In genomic region chr2:229408982-229409381, GRCh38 we compare ENCODE assay signal across 12 cellular contexts.
DNase-seq lines count a peak whose midpoint lies in the region; ATAC-seq and TF ChIP-seq lines count a peak whose summit lies in the region.
"Had no signal": no experiment of that assay in that cellular context is flagged by ENCODE, and none has a peak within 500 bp of the region (broad histone marks: within the 10 kb centered on the region; RNA-seq: fewer than 3 reads in every experiment).

No MANE protein-coding gene starts in this region.

- TF ChIP-seq POLR2A in adrenal gland (IDR thresholded peaks at IDR 0.05), result no peak

- no peak overlapping the region for H2AFZ ChIP-seq in neuronal stem cell (ENCODE audit: low read length)

- 47 to 76% (median 72%) methylated on average over 2 of the region's 2 CpGs for WGBS in adrenal gland, 4 donors
- no CpG with 5 or more reads among the region's 2 CpGs for WGBS in neuronal stem cell (ENCODE audit: extremely low coverage in 2 of 2, insufficient read length in 2 of 2, insufficient replicate concordance in 1 of 2), 2 donors

- H3K9me3 ChIP-seq in HUES48 (ENCODE audit: control insufficient read depth, insufficient read depth, low read length) (no peaks in the 10 kb centered on the region), adrenal gland (replicated peaks in 1 of 3) (no peaks in the 10 kb centered on the region), lower lobe of right lung (no peaks in the 10 kb centered on the region), tibial artery (no peaks in the 10 kb centered on the region), neuronal stem cell (replicated peaks in 1 of 2; ENCODE audit: control insufficient read depth in 2 of 2, insufficient read depth in 1 of 2, low read depth in 1 of 2, low read length in 2 of 2) (no peaks in the 10 kb centered on the region), mucosa of descending colon (no peaks in the 10 kb centered on the region)

- H2BK12ac ChIP-seq in neuronal stem cell (ENCODE audit: low read length), result no peak overlapping the region

- H3K4me1 ChIP-seq in HUES48 (ENCODE audit: control insufficient read depth, insufficient read depth, low read length) (peaks cover 25% of the 10 kb centered on the region), adrenal gland (replicated peaks in 1 of 2) (peaks cover 14 to 24% of the 10 kb centered on the region in 2 donors), lower lobe of right lung (peaks cover 40% of the 10 kb centered on the region), tibial artery (peaks cover 0 to 45% (median 19%) of the 10 kb centered on the region in 4 donors), neuronal stem cell (ENCODE audit: control insufficient read depth in 2 of 2, insufficient read depth in 1 of 2, low read depth in 1 of 2, low read length in 2 of 2) (peaks cover 0 to 9% of the 10 kb centered on the region in 2 donors), mucosa of descending colon (ENCODE audit: low read depth) (no peaks in the 10 kb centered on the region)

- H4K91ac ChIP-seq in neuronal stem cell (ENCODE audit: low read depth, low read length, poor library complexity), result no peak overlapping the region

- H4K8ac ChIP-seq in neuronal stem cell (ENCODE audit: low read depth, low read length), result no peak overlapping the region

- H2BK120ac ChIP-seq in neuronal stem cell (ENCODE audit: low read depth, low read length), result no peak overlapping the region

- no peak for ATAC-seq in lower lobe of right lung
- ATAC-seq in mucosa of descending colon, result no peak
- ATAC-seq: stimulated activated naive CD8-positive, alpha-beta T cell treated with anti-CD3 and anti-CD28 coated beads, Interleukin-15, Interleukin-2, amounts not matched to agents 100 U/mL and 50 U/mL, for 24 hours had no signal

- no peak overlapping the region for H3K14ac ChIP-seq in neuronal stem cell (ENCODE audit: low read length)

- TF ChIP-seq CTCF in adrenal gland (IDR thresholded peaks at IDR 0.05) (no peak), lower lobe of right lung (IDR thresholded peaks at IDR 0.05) (no peak), tibial artery (IDR thresholded peaks at IDR 0.05) (no peak), mucosa of descending colon (IDR thresholded peaks at IDR 0.05) (no peak)

- no peak overlapping the region for H3K23ac ChIP-seq in neuronal stem cell (ENCODE audit: low read depth, low read length, poor library complexity)

- H2BK5ac ChIP-seq in neuronal stem cell (ENCODE audit: low read length), result no peak overlapping the region

- H3K4me2 ChIP-seq in neuronal stem cell (ENCODE audit: insufficient read depth, low read length, poor library complexity, severe bottlenecking), result no peak overlapping the region

- no peaks in the 10 kb centered on the region for H3K79me1 ChIP-seq in neuronal stem cell (ENCODE audit: low read depth, low read length)

- H2BK15ac ChIP-seq in neuronal stem cell (ENCODE audit: low read length), result no peak overlapping the region

- H3K36me3 ChIP-seq in HUES48 (ENCODE audit: control insufficient read depth, insufficient read depth, low read length) (no peaks in the 10 kb centered on the region), adrenal gland (replicated peaks in 1 of 2) (no peaks in the 10 kb centered on the region), lower lobe of right lung (no peaks in the 10 kb centered on the region), tibial artery (no peaks in the 10 kb centered on the region), neuronal stem cell (replicated peaks in 1 of 2; ENCODE audit: control insufficient read depth in 2 of 2, insufficient read depth in 2 of 2, low read length in 2 of 2) (no peaks in the 10 kb centered on the region), mucosa of descending colon (ENCODE audit: low read depth) (no peaks in the 10 kb centered on the region)

- intact Hi-C loops in adrenal gland (cut with DNase I), result no loop called here
- intact Hi-C loops in lower lobe of right lung (cut with DNase I), result no loop called here
- intact Hi-C loops in tibial artery (cut with DNase I; ENCODE audit: low total_unique reads), result no loop called here
- intact Hi-C loops in mucosa of descending colon (cut with DNase I, micrococcal nuclease), result no loop called here

- no peak overlapping the region for H3K4ac ChIP-seq in neuronal stem cell (ENCODE audit: low read length)

- H3K9ac ChIP-seq in HUES48 (ENCODE audit: low read depth, low read length) (no peak overlapping the region; the same call in 1 of the 2 replicates), neuronal stem cell (ENCODE audit: low read depth, low read length, poor library complexity) (no peak overlapping the region)

- no peak overlapping the region for H2AK5ac ChIP-seq in neuronal stem cell (ENCODE audit: low read depth, low read length)

- peak overlapping the region; percentile 82 for H3K27ac ChIP-seq in HUES48 (ENCODE audit: low read depth, low read length)
- H3K27ac ChIP-seq in adrenal gland, result peak overlapping the region in 3 of 5 donors; percentile 50 to 73 (median 71)
- H3K27ac ChIP-seq in lower lobe of right lung, result peak overlapping the region; percentile 68
- H3K27ac ChIP-seq in tibial artery, result peak overlapping the region; percentile 63 to 69
- H3K27ac ChIP-seq in neuronal stem cell (replicated peaks; ENCODE audit: low read length), result no peak overlapping the region

- H3K4me3 ChIP-seq in HUES48 (ENCODE audit: low read depth, low read length) (no peak overlapping the region; the same call in 1 of the 2 replicates), adrenal gland (no peak overlapping the region), lower lobe of right lung (no peak overlapping the region), tibial artery (no peak overlapping the region), neuronal stem cell (ENCODE audit: low read length in 2 of 2) (no peak overlapping the region), mucosa of descending colon (no peak overlapping the region)

- no peak overlapping the region for H3K18ac ChIP-seq in neuronal stem cell (ENCODE audit: low read length)

- H3K27me3 ChIP-seq in HUES48 (ENCODE audit: control insufficient read depth, insufficient read depth, low read length) (no peaks in the 10 kb centered on the region), adrenal gland (no peaks in the 10 kb centered on the region), lower lobe of right lung (ENCODE audit: low read depth) (no peaks in the 10 kb centered on the region), tibial artery (no peaks in the 10 kb centered on the region), neuronal stem cell (ENCODE audit: control insufficient read depth in 3 of 3, insufficient read depth in 3 of 3, low read depth in 1 of 3, low read length in 3 of 3) (peaks cover 0 to 2% (median 0%) of the 10 kb centered on the region in 3 experiments)

- no peak for DNase-seq in adrenal gland
- DNase-seq in lower lobe of right lung, result no peak
- DNase-seq in tibial artery, result no peak
- DNase-seq in neuronal stem cell (ENCODE audit: low spot score), result no peak
- DNase-seq in COLO668 (lab: John Stamatoyannopoulos, UW; ENCODE audit: unreplicated experiment), result no peak
- no peak for DNase-seq in mucosa of descending colon
- DNase-seq: activated naive CD4-positive, alpha-beta T cell treated with anti-CD3 and anti-CD28 coated beads, Interleukin-2, amount 50 U/mL, for 16 hours; Karpas-422; NCI-H2171 treated with DMSO at 0.1 percent for 48 hours; stimulated activated CD4-positive, alpha-beta T cell treated with anti-CD3 and anti-CD28 coated beads, Interleukin-4, amount 100 ng/mL, for 24 hours; stimulated activated naive CD8-positive, alpha-beta T cell treated with anti-CD3 and anti-CD28 coated beads, Interleukin-15, Interleukin-2, amounts not matched to agents 100 U/mL and 50 U/mL, for 24 hours had no signal
